8 cellular contexts compared by ENCODE assay signal in the genomic region with DNA sequence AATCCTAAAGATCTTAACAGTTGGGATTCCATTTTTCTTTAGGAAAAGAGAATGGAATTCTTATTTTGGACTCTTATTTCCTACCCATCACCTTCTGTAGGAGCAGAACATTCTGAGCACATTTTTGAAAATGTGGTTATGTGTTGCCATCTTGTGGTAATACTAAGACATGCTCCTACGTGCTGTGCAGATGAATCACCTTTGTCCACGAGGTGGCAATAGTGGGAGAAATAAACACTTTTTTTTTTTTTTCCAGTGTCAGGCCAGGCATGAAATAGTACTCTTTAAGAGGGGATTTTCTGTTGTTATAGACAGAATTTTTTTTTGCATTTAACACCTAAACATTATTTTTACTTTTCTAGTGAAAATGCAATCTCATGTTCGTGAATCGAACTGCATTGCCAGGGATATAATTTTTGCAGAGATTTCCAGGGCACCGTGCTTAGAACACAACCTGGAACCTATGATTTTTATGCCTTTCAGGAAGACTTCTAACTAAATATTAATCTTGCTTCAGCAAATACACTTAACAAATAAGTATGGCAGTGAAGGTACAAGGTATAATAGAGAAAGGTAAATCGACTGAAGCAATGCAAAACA.
DNase-seq lines count a peak whose midpoint lies in the region; ATAC-seq and TF ChIP-seq lines count a peak whose summit lies in the region.

No MANE protein-coding gene starts in this region.

- CTCF ChIA-PET in Caco-2 (lab: Charles Lee) = no interaction called here
- CTCF ChIA-PET in activated CD4-positive, alpha-beta T cell treated with anti-CD3 and anti-CD28 coated beads for 36 hours (lab: Charles Lee) = interaction anchor here (0.8 to 1.3 kb wide), 5 partner anchors 9 to 111 kb away, joined by 3 to 5 read pairs (median 3); no protein-coding TSS in a partner anchor

- intact Hi-C loops in Caco-2 (cut with micrococcal nuclease; ENCODE audit: unreplicated experiment) = loop anchor here (10.0 kb wide), 2 partner anchors 95 to 995 kb away; no protein-coding TSS in a partner anchor
- intact Hi-C loops in activated CD4-positive, alpha-beta T cell treated with anti-CD3 and anti-CD28 coated beads for 36 hours (cut with DNase I, micrococcal nuclease) = loop anchor here (1.0 to 10.0 kb wide), 8 partner anchors 36 to 1975 kb away; no protein-coding TSS in a partner anchor

- no peak overlapping the region for H3K4me3 ChIP-seq in Caco-2 (ENCODE audit: low read depth, low read length)

- no peak overlapping the region for H3K27ac Mint-ChIP-seq in Caco-2 (ENCODE audit: unreplicated experiment)
- H3K27ac Mint-ChIP-seq in activated CD4-positive, alpha-beta T cell treated with anti-CD3 and anti-CD28 coated beads for 36 hours = no peak overlapping the region
- no peak overlapping the region for H3K27ac Mint-ChIP-seq in memory B cell

- no peaks in the 10 kb centered on the region for H3K9me3 ChIP-seq in Caco-2

- TF ChIP-seq CTCF in Caco-2 (IDR thresholded peaks at IDR 0.05; ENCODE audit: insufficient read depth in 1 of 2, low read depth in 1 of 2, low read length in 1 of 2, severe bottlenecking in 1 of 2, unreplicated experiment in 1 of 2) = peak; percentile 93 to 97

- H3K4me3 Mint-ChIP-seq in Caco-2 (ENCODE audit: unreplicated experiment) (no peak overlapping the region), memory B cell (no peak overlapping the region)
- H3K4me3 Mint-ChIP-seq in activated CD4-positive, alpha-beta T cell treated with anti-CD3 and anti-CD28 coated beads for 36 hours = no peak overlapping the region

- ATAC-seq in GM19438 (IDR thresholded peaks at IDR 0.05; ENCODE audit: low read depth, unreplicated experiment) = peak; percentile 89
- peak; percentile 99 for ATAC-seq in HG03460 (IDR thresholded peaks at IDR 0.05; ENCODE audit: unreplicated experiment)
- peak; percentile 90 for ATAC-seq in activated CD4-positive, alpha-beta T cell treated with anti-CD3 and anti-CD28 coated beads for 36 hours
- ATAC-seq in memory B cell (ENCODE audit: low read depth) = peak; percentile 91

- no peaks in the 10 kb centered on the region for H3K36me3 ChIP-seq in Caco-2 (ENCODE audit: control insufficient read depth, insufficient read depth, low read length)

- H3K27me3 Mint-ChIP-seq in Caco-2 (ENCODE audit: insufficient read depth, unreplicated experiment) (no peaks in the 10 kb centered on the region), memory B cell (no peaks in the 10 kb centered on the region)
- H3K27me3 Mint-ChIP-seq in activated CD4-positive, alpha-beta T cell treated with anti-CD3 and anti-CD28 coated beads for 36 hours = no peaks in the 10 kb centered on the region

- H3K36me3 Mint-ChIP-seq in Caco-2 (ENCODE audit: insufficient read depth, unreplicated experiment) (no peaks in the 10 kb centered on the region), memory B cell (no peaks in the 10 kb centered on the region)
- no peaks in the 10 kb centered on the region for H3K36me3 Mint-ChIP-seq in activated CD4-positive, alpha-beta T cell treated with anti-CD3 and anti-CD28 coated beads for 36 hours (ENCODE audit: low read depth)

- H3K4me1 Mint-ChIP-seq in Caco-2 (ENCODE audit: low read depth, unreplicated experiment) = no peaks in the 10 kb centered on the region
- no peaks in the 10 kb centered on the region for H3K4me1 Mint-ChIP-seq in activated CD4-positive, alpha-beta T cell treated with anti-CD3 and anti-CD28 coated beads for 36 hours
- no peaks in the 10 kb centered on the region for H3K4me1 Mint-ChIP-seq in memory B cell

- POLR2A ChIA-PET in Caco-2 (lab: Charles Lee) = no interaction called here
- POLR2A ChIA-PET in activated CD4-positive, alpha-beta T cell treated with anti-CD3 and anti-CD28 coated beads for 36 hours (lab: Charles Lee) = no interaction called here

- H3K9me3 Mint-ChIP-seq in Caco-2 (ENCODE audit: unreplicated experiment) = no peaks in the 10 kb centered on the region
- H3K9me3 Mint-ChIP-seq in activated CD4-positive, alpha-beta T cell treated with anti-CD3 and anti-CD28 coated beads for 36 hours (ENCODE audit: low read depth) = no peaks in the 10 kb centered on the region
- H3K9me3 Mint-ChIP-seq in memory B cell = no peaks in the 10 kb centered on the region

- no peaks in the 10 kb centered on the region for H3K27me3 ChIP-seq in Caco-2 (replicated peaks; ENCODE audit: control insufficient read depth, insufficient read depth, low read length)

- BruUV-seq in Caco-2 (replicated peaks; lab: Mats Ljungman, UMichigan) = no TSS peak

- DNase-seq in Caco-2 (peak; percentile 59 to 70), NCI-H510A (lab: John Stamatoyannopoulos, UW) (peak; percentile 33), memory B cell (ENCODE audit: low spot score in 2 of 2) (peak; percentile 29 to 51)
- DNase-seq in activated CD4-positive, alpha-beta T cell treated with anti-CD3 and anti-CD28 coated beads for 36 hours = peak; percentile 68
- peak; percentile 14 for DNase-seq in effector CD8-positive, alpha-beta T cell (lab: John Stamatoyannopoulos, UW)
- peak; percentile 15 to 25 for DNase-seq in stimulated activated CD8-positive, alpha-beta memory T cell treated with anti-CD3 and anti-CD28 coated beads, Interleukin-7, amount 100 ng/mL, for 1 hour (ENCODE audit: low read depth in 2 of 2)

- H3K4me1 ChIP-seq in Caco-2 = no peaks in the 10 kb centered on the region

Comparison
In these comparisons a context has a peak if more than half of its experiments do, and no peak if none do; other contexts are left out.
1. DNase-seq: peak in every context shown above with its lines; median percentile 68 in activated CD4-positive, alpha-beta T cell treated with anti-CD3 and anti-CD28 coated beads for 36 hours; 64 in Caco-2; 40 in memory B cell; 33 in NCI-H510A; 20 in stimulated activated CD8-positive, alpha-beta memory T cell treated with anti-CD3 and anti-CD28 coated beads, Interleukin-7, amount 100 ng/mL, for 1 hour; 14 in effector CD8-positive, alpha-beta T cell.